ENCODE assay signal across 8 cellular contexts in the genomic region with DNA sequence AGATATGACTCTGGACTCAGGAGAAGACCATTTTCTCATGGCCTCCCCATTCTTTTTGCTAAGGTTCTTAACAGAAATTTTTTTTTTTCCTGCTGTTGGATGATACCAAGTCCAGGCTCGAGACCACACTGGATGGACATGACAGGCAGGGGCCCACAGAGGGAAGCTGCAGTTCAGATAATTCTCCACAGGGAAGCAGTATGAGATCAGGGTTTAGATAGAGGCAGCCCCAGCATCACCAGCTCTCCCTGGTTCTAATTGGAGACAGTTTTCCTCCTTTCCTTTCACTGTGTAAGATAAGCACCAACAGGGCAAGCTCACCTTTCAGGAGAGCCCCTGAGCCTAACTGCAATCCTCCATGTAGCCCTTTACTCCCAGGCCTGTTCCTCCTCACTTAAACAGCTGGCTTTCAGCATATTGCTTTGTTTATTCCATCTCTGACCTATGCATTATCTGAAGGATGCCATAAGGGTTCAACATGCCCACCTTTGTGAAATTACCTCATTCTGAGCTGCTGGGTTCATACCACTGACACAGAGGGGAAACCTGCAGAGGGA.
A peak's percentile ranks its signal among the peaks of the same experiment; 100 is the strongest.
DNase-seq lines count a peak whose midpoint lies in the region; ATAC-seq lines count a peak whose summit lies in the region.

No MANE protein-coding gene starts in this region.

- H3K27me3 Mint-ChIP-seq in activated T-helper 17 cell treated with anti-CD3 and anti-CD28 coated beads, Interleukin-2, amount 50 U/mL, for 72 hours, result no peaks in the 10 kb centered on the region

- H3K9me2 ChIP-seq in Karpas-422 (replicated peaks; ENCODE audit: insufficient read depth, low read length), result no peaks in the 10 kb centered on the region

- no peaks in the 10 kb centered on the region for H3K79me2 ChIP-seq in Karpas-422 (ENCODE audit: low read length)

- H2AFZ ChIP-seq in Karpas-422 (ENCODE audit: low read length), result no peak overlapping the region

- no peak overlapping the region for H3K4me3 ChIP-seq in Karpas-422 (ENCODE audit: low read length)
- H3K4me3 ChIP-seq in SJCRH30, result no peak overlapping the region

- H3K27ac ChIP-seq in Karpas-422 (ENCODE audit: low read length) (no peak overlapping the region), SJCRH30 (no peak overlapping the region)

- no peaks in the 10 kb centered on the region for H4K20me1 ChIP-seq in Karpas-422 (ENCODE audit: insufficient read depth, low read depth, low read length)

- DNase-seq in DMS153 treated with DMSO at 0.1 percent for 48 hours (lab: John Stamatoyannopoulos, UW; ENCODE audit: unreplicated experiment) (peak; percentile 93), Karpas-422 (peak; percentile 45), SJCRH30 (peak; percentile 40 to 72), foreskin melanocyte (peak; percentile 45)
- DNase-seq in activated CD4-positive, alpha-beta T cell treated with anti-CD3 and anti-CD28 coated beads, Interleukin-2, amount 50 U/mL, for 4 hours, result no peak

- H3K27ac Mint-ChIP-seq in activated T-helper 17 cell treated with anti-CD3 and anti-CD28 coated beads, Interleukin-2, amount 50 U/mL, for 72 hours, result no peak overlapping the region

- no peak overlapping the region for H3K9ac ChIP-seq in Karpas-422 (ENCODE audit: low read length)

- ATAC-seq in activated T-helper 17 cell treated with anti-CD3 and anti-CD28 coated beads, Interleukin-2, amount 50 U/mL, for 72 hours (replicated peaks), result no peak
- ATAC-seq in GM21367 (IDR thresholded peaks at IDR 0.05; ENCODE audit: unreplicated experiment) (no peak), GM18502 (IDR thresholded peaks at IDR 0.05; ENCODE audit: poor library complexity, unreplicated experiment) (no peak)

- H3K27me3 ChIP-seq in Karpas-422 (ENCODE audit: low read length) (no peaks in the 10 kb centered on the region), SJCRH30 (no peaks in the 10 kb centered on the region; the same call in 1 of the 2 replicates)

- peaks cover 13% of the 10 kb centered on the region for H3K4me1 Mint-ChIP-seq in activated T-helper 17 cell treated with anti-CD3 and anti-CD28 coated beads, Interleukin-2, amount 50 U/mL, for 72 hours

- H3K36me3 ChIP-seq in Karpas-422 (ENCODE audit: insufficient read depth, low read length) (no peaks in the 10 kb centered on the region), SJCRH30 (no peaks in the 10 kb centered on the region)

- no peaks in the 10 kb centered on the region for H3K9me3 Mint-ChIP-seq in activated T-helper 17 cell treated with anti-CD3 and anti-CD28 coated beads, Interleukin-2, amount 50 U/mL, for 72 hours

- H3K36me3 Mint-ChIP-seq in activated T-helper 17 cell treated with anti-CD3 and anti-CD28 coated beads, Interleukin-2, amount 50 U/mL, for 72 hours (ENCODE audit: low read depth), result peaks cover 50% of the 10 kb centered on the region

- H3K9me3 ChIP-seq in Karpas-422 (ENCODE audit: low read length), result no peaks in the 10 kb centered on the region
- no peaks in the 10 kb centered on the region for H3K9me3 ChIP-seq in SJCRH30 (replicated peaks)

- H3K4me1 ChIP-seq in Karpas-422 (ENCODE audit: low read length), result no peaks in the 10 kb centered on the region
- no peaks in the 10 kb centered on the region for H3K4me1 ChIP-seq in SJCRH30

- H3K4me2 ChIP-seq in Karpas-422 (ENCODE audit: low read depth, low read length, poor library complexity, severe bottlenecking), result no peak overlapping the region

- H3K4me3 Mint-ChIP-seq in activated T-helper 17 cell treated with anti-CD3 and anti-CD28 coated beads, Interleukin-2, amount 50 U/mL, for 72 hours, result no peak overlapping the region

Comparison
In these comparisons a context has a peak if more than half of its experiments do, and no peak if none do; other contexts are left out.
1. DNase-seq: peak in DMS153 treated with DMSO at 0.1 percent for 48 hours (single experiment), Karpas-422 (single experiment), SJCRH30 (2 of 2) and foreskin melanocyte (single experiment); none in activated CD4-positive, alpha-beta T cell treated with anti-CD3 and anti-CD28 coated beads, Interleukin-2, amount 50 U/mL, for 4 hours (0 of 2).